ENCODE assay signal across 12 cellular contexts in the genomic region with DNA sequence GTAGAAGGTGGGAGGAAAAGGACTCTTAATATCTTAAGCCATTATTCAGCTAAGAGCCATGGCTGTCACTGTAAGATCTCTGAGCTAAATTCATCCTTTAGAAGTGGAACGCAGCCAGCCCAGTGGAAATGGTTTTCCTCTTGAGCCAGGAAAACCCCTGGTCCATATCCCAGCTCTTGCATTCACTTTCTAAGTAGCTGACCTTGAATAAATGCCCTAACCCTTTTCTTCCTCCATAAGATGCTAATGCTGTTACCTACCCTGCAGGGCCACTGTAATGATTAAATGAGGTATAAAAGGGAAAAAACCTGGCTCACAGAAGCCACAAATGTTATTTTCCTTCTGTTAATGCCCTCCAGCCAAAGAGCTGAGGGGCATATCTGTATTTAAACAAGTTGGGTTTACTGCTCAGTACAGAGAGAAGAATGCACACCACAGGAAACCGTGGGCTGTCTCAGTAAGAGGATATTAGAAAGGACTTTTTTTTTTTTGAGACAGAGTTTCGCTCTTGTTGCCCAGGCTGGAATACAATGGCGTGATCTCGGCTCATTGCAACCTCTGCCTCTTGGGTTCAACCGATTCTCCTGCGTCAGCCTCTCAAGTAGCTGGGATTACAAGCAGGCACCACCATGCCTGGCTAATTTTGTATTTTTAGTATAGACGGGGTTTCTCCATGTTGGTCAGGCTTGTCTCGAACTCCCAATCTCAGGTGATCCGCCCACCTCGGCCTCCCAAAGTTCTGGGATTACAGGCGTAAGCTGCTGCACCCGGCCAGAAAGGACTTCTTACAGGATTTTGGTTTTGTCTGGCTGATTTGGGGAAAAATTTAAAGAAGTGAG. TPM values are rescaled to one million over a fixed set of nuclear protein-coding genes. Genes with fewer than 3 reads are reported as not detected.
DNase-seq lines count a peak whose midpoint lies in the region; ATAC-seq and TF ChIP-seq lines count a peak whose summit lies in the region.
"Had no signal": no experiment of that assay in that cellular context is flagged by ENCODE, and none has a peak within 500 bp of the region (broad histone marks: within the 10 kb centered on the region; RNA-seq: fewer than 3 reads in every experiment).

No MANE protein-coding gene starts in this region.

- H3K4me1 Mint-ChIP-seq in neural progenitor cell: peaks cover 35% of the 10 kb centered on the region

- no peak overlapping the region for H2AFZ ChIP-seq in neural progenitor cell (replicated peaks)

- peak overlapping the region; percentile 93 for H3K27ac Mint-ChIP-seq in neural progenitor cell

- no peak overlapping the region for H3K4me3 Mint-ChIP-seq in neural progenitor cell

- H3K9me3 Mint-ChIP-seq in neural progenitor cell: no peaks in the 10 kb centered on the region

- H3K79me2 ChIP-seq in neural progenitor cell (ENCODE audit: low read depth): no peaks in the 10 kb centered on the region

- peaks cover 6% of the 10 kb centered on the region for H3K27me3 Mint-ChIP-seq in neural progenitor cell (ENCODE audit: insufficient read depth, low read depth)

- H3K4me3 ChIP-seq in astrocyte of the spinal cord (ENCODE audit: low read depth, low read length) (no peak overlapping the region), neural progenitor cell (no peak overlapping the region), BE2C (ENCODE audit: low read depth, low read length) (no peak overlapping the region)
- H3K4me3 ChIP-seq: thoracic aorta had no signal

- H3K36me3 ChIP-seq in neural progenitor cell (no peaks in the 10 kb centered on the region), BE2C (peaks cover 4% of the 10 kb centered on the region; the same call in 1 of the 2 replicates)

- ATAC-seq in SK-N-SH treated with all-trans-retinoic acid at 6 μM for 48 hours: no peak

- peaks cover 14% of the 10 kb centered on the region for H3F3A ChIP-seq in neural progenitor cell (ENCODE audit: low read depth)

- no peak overlapping the region for H3K4me2 ChIP-seq in neural progenitor cell

- in situ Hi-C loops in KBM-7 (cut with MboI; ENCODE audit: low pct_unique_long_range_greater_than_20kb, low sequenced_read_pairs): no loop called here
- in situ Hi-C loops in astrocyte of the spinal cord (cut with HindIII; ENCODE audit: low sequenced_read_pairs): no loop called here

- no peaks in the 10 kb centered on the region for H3K27me3 ChIP-seq in neural progenitor cell
- no peaks in the 10 kb centered on the region for H3K27me3 ChIP-seq in BE2C

- H3K36me3 Mint-ChIP-seq in neural progenitor cell: peaks cover 26% of the 10 kb centered on the region

- no peaks in the 10 kb centered on the region for H4K20me1 ChIP-seq in neural progenitor cell (ENCODE audit: low read depth)

- TF ChIP-seq CTCF in astrocyte of the spinal cord (IDR thresholded peaks at IDR 0.05; ENCODE audit: low read depth, low read length) (no peak), neural progenitor cell (IDR thresholded peaks at IDR 0.05) (no peak), BE2C (IDR thresholded peaks at IDR 0.05; ENCODE audit: low read depth, low read length) (no peak)

- H3K9ac ChIP-seq in neural progenitor cell: no peak overlapping the region

- H3K4me1 ChIP-seq in neural progenitor cell: peaks cover 6% of the 10 kb centered on the region
- no peaks in the 10 kb centered on the region for H3K4me1 ChIP-seq in BE2C

- H3K9me3 ChIP-seq in neural progenitor cell (ENCODE audit: low read depth): no peaks in the 10 kb centered on the region
- no peaks in the 10 kb centered on the region for H3K9me3 ChIP-seq in BE2C
- H3K9me3 ChIP-seq: thoracic aorta had no signal

- DNase-seq in ELR (ENCODE audit: low read depth) (peak; percentile 28), KBM-7 (peak; percentile 41), astrocyte of the spinal cord (ENCODE audit: low read depth, low spot score) (peak; percentile 22), neural progenitor cell (ENCODE audit: low spot score) (no peak), BE2C (no peak), DMS79 (lab: John Stamatoyannopoulos, UW) (no peak), H4 (ENCODE audit: low spot score) (no peak)
- DNase-seq: activated gamma-delta T cell, hippocampal formation, NCI-H2029 treated with DMSO at 0.1 percent for 48 hours had no signal

- peak overlapping the region; percentile 30 for H3K27ac ChIP-seq in neural progenitor cell
- H3K27ac ChIP-seq: thoracic aorta had no signal

TF ChIP-seq in SK-N-SH treated with all-trans-retinoic acid at 6 μM for 48 hours, 23 proteins besides CTCF, POLR2A, EP300 and RAD21:
- TF ChIP-seq POU6F1 (CRISPR knock-in tag; IDR thresholded peaks at IDR 0.05; ENCODE audit: borderline replicate concordance, low read depth) (no peak), ZC3H10 (CRISPR knock-in tag; IDR thresholded peaks at IDR 0.05) (no peak), RARB (CRISPR knock-in tag; IDR thresholded peaks at IDR 0.05) (no peak), TOX (CRISPR knock-in tag; IDR thresholded peaks at IDR 0.05; ENCODE audit: borderline replicate concordance) (no peak), ZNF8 (CRISPR knock-in tag; IDR thresholded peaks at IDR 0.05) (no peak), PPARA (CRISPR knock-in tag; IDR thresholded peaks at IDR 0.05; ENCODE audit: borderline replicate concordance) (no peak)

RNA-seq across cellular contexts. Expression of gene UBL7, which starts 6.8 kb away (rescaled TPM):
- 60.4 and 69.3 TPM in 2 replicates for total RNA-seq in neural progenitor cell (ENCODE audit: low replicate concordance)
- 84.1 TPM for polyA plus RNA-seq in BE2C (2012; ENCODE audit: insufficient read depth, insufficient read length, low read depth)
- 78.0 and 83.9 TPM in 2 replicates for total RNA-seq in H4 (2014; rRNA removed; shearing (Covaris generic))

RNA-seq across cellular contexts. Expression of gene SEMA7A, which starts 20.4 kb away (rescaled TPM):
- 3.5 and 11.7 TPM in 2 replicates for total RNA-seq in neural progenitor cell (ENCODE audit: low replicate concordance)
- polyA plus RNA-seq in BE2C (2012; ENCODE audit: insufficient read depth, insufficient read length, low read depth): 2.8 TPM
- 0.53 and 0.91 TPM in 2 replicates for total RNA-seq in H4 (2014; rRNA removed; shearing (Covaris generic))

Comparison
In these comparisons a context has a peak if more than half of its experiments do, and no peak if none do; other contexts are left out.
1. DNase-seq: peak in ELR (single experiment), KBM-7 (single experiment) and astrocyte of the spinal cord (single experiment); none in neural progenitor cell (single experiment), BE2C (single experiment), DMS79 (single experiment) and H4 (single experiment).